ENCODE assay signal across 25 cellular contexts in genomic region chr5:78754655-78755054, GRCh38.
"Had no signal": no experiment of that assay in that cellular context is flagged by ENCODE, and none has a peak within 500 bp of the region (broad histone marks: within the 10 kb centered on the region; RNA-seq: fewer than 3 reads in every experiment).

No MANE protein-coding gene starts in this region.

- H3K27me3 ChIP-seq: esophagus squamous epithelium, foreskin keratinocyte, gastroesophageal sphincter, heart right ventricle, right atrium auricular region, sigmoid colon, tibial nerve, upper lobe of left lung had no signal

- H3K36me3 ChIP-seq: esophagus squamous epithelium, gastroesophageal sphincter, heart right ventricle, lower lobe of right lung, prostate gland, right atrium auricular region, sigmoid colon, thoracic aorta, tibial nerve, upper lobe of left lung had no signal

- H3K4me3 ChIP-seq: coronary artery, esophagus squamous epithelium, gastroesophageal sphincter, heart right ventricle, lower lobe of right lung, prostate gland, right atrium auricular region, sigmoid colon, thoracic aorta, tibial nerve, upper lobe of left lung had no signal

- H3K4me1 ChIP-seq: foreskin keratinocyte, lower lobe of right lung, prostate gland, right atrium auricular region, upper lobe of left lung had no signal

- DNase-seq: dermis blood vessel endothelial cell; effector memory CD4-positive, alpha-beta T cell; erythroblast; esophagus squamous epithelium; foreskin keratinocyte; heart right ventricle; hippocampal formation; kidney glomerular epithelial cell; left colon; left ventricle myocardium superior; lower lobe of right lung; naive thymus-derived CD8-positive, alpha-beta T cell; nephron progenitor cell; nucleus accumbens; sigmoid colon; stimulated activated naive B cell treated with anti-CD40 and anti-IgM and Interleukin-4, amounts not matched to agents 10 μg/mL and 1 μg/mL and 100 μg/mL, for 72 hours; upper lobe of left lung had no signal

- ATAC-seq: foreskin keratinocyte; gastroesophageal sphincter; heart right ventricle; left colon; left ventricle myocardium superior; lower lobe of right lung; naive thymus-derived CD8-positive, alpha-beta T cell; stimulated activated naive B cell treated with anti-CD40 and anti-IgM and Interleukin-4, amounts not matched to agents 10 μg/mL and 1 μg/mL and 100 μg/mL, for 72 hours had no signal

- H3K9me3 ChIP-seq: esophagus squamous epithelium, gastroesophageal sphincter, heart right ventricle, lower lobe of right lung, prostate gland, right atrium auricular region, sigmoid colon, thoracic aorta, tibial nerve, upper lobe of left lung had no signal

- H3K27ac ChIP-seq: coronary artery, esophagus squamous epithelium, foreskin keratinocyte, gastroesophageal sphincter, heart right ventricle, lower lobe of right lung, prostate gland, right atrium auricular region, sigmoid colon, thoracic aorta, tibial nerve, upper lobe of left lung had no signal

- FAIRE-seq: islet of Langerhans, urothelium cell line had no signal
